In the genomic region with DNA sequence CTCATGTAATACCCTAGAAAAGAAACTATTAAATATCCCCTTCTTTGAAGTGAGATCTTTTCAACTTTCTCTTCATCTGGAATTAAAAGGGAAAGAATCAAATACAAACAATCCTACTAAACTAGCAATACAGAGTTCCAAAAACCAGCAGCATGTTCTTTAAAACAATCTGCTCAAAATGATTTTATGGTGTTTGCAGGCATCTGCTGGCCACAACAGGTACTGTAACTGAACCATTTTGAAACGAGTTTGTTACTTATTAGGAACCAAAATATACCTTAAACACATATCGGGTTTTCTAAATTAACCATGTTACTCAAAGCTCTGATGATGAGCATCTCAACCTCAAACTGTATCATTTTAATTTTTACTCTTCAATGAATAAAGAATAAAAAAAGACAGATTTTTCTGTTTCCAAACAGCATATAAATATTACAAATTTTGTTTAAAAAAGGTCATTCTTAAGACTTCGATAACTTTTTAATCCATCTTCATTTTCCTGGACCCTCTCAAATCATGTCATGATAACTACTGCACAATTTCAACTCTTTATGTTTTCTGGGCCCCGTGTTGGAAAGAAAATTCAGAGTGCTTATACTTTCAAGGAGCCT, we compare ENCODE assay signal across 1 cellular context.
TF ChIP-seq lines count a peak whose summit lies in the region.

No MANE protein-coding gene starts in this region.

TF ChIP-seq in K562, 482 proteins besides CTCF, POLR2A, EP300 and RAD21 (continued from another document):
- TF ChIP-seq ZNF512 (tag; IDR thresholded peaks at IDR 0.05) (no peak), ETS2 (tag; IDR thresholded peaks at IDR 0.05; ENCODE audit: borderline replicate concordance, poor library complexity, severe bottlenecking) (no peak), CBX3 (IDR thresholded peaks at IDR 0.05; ENCODE audit: borderline replicate concordance in 1 of 2, low read length in 2 of 2) (no peak)
